2 cellular contexts compared by ENCODE assay signal in the genomic region with DNA sequence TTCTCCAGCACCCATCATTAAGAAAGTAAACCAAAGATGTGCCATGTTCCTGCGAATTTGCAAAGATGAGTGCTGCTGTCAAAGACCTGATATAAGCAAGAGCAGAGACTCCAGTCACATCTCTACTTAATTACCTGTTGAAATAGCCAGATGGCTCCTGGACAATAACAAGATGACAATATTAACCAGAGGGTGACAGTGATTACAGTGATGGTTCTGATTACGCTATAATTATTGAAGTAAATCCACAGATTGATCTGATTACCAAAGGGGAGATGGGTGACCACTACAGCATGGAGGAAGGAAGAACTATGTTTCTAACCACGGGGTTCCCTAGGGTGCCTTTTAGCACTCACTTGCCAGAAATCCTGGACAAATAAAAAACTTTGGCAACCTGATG.
TF ChIP-seq lines count a peak whose summit lies in the region.

No MANE protein-coding gene starts in this region.

TF ChIP-seq in HCT116, 20 proteins besides CTCF, POLR2A, EP300 and RAD21:
- TF ChIP-seq ZNF274 (IDR thresholded peaks at IDR 0.05; ENCODE audit: low read depth, low read length): no peak
- TF ChIP-seq, protein P1, sequence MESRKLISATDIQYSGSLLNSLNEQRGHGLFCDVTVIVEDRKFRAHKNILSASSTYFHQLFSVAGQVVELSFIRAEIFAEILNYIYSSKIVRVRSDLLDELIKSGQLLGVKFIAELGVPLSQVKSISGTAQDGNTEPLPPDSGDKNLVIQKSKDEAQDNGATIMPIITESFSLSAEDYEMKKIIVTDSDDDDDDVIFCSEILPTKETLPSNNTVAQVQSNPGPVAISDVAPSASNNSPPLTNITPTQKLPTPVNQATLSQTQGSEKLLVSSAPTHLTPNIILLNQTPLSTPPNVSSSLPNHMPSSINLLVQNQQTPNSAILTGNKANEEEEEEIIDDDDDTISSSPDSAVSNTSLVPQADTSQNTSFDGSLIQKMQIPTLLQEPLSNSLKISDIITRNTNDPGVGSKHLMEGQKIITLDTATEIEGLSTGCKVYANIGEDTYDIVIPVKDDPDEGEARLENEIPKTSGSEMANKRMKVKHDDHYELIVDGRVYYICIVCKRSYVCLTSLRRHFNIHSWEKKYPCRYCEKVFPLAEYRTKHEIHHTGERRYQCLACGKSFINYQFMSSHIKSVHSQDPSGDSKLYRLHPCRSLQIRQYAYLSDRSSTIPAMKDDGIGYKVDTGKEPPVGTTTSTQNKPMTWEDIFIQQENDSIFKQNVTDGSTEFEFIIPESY (IDR thresholded peaks at IDR 0.05; ENCODE audit: extremely low read depth, insufficient replicate concordance, low read length): no peak
- TF ChIP-seq, protein P2, sequence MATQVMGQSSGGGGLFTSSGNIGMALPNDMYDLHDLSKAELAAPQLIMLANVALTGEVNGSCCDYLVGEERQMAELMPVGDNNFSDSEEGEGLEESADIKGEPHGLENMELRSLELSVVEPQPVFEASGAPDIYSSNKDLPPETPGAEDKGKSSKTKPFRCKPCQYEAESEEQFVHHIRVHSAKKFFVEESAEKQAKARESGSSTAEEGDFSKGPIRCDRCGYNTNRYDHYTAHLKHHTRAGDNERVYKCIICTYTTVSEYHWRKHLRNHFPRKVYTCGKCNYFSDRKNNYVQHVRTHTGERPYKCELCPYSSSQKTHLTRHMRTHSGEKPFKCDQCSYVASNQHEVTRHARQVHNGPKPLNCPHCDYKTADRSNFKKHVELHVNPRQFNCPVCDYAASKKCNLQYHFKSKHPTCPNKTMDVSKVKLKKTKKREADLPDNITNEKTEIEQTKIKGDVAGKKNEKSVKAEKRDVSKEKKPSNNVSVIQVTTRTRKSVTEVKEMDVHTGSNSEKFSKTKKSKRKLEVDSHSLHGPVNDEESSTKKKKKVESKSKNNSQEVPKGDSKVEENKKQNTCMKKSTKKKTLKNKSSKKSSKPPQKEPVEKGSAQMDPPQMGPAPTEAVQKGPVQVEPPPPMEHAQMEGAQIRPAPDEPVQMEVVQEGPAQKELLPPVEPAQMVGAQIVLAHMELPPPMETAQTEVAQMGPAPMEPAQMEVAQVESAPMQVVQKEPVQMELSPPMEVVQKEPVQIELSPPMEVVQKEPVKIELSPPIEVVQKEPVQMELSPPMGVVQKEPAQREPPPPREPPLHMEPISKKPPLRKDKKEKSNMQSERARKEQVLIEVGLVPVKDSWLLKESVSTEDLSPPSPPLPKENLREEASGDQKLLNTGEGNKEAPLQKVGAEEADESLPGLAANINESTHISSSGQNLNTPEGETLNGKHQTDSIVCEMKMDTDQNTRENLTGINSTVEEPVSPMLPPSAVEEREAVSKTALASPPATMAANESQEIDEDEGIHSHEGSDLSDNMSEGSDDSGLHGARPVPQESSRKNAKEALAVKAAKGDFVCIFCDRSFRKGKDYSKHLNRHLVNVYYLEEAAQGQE (IDR thresholded peaks at IDR 0.05; ENCODE audit: low read depth): no peak
- no peak for TF ChIP-seq EZH2phosphoT487 (IDR thresholded peaks at IDR 0.05; ENCODE audit: borderline replicate concordance)
- TF ChIP-seq YY1 (IDR thresholded peaks at IDR 0.05; ENCODE audit: extremely low read depth, insufficient replicate concordance, low read depth, low read length): no peak
- TF ChIP-seq JUND (IDR thresholded peaks at IDR 0.05): no peak
- no peak for TF ChIP-seq ZFX (IDR thresholded peaks at IDR 0.05)
- no peak for TF ChIP-seq CEBPB (IDR thresholded peaks at IDR 0.05; ENCODE audit: low read depth)

TF ChIP-seq in K562, 482 proteins besides CTCF, POLR2A, EP300 and RAD21:
- no peak for TF ChIP-seq NCOA2 (IDR thresholded peaks at IDR 0.05; ENCODE audit: partially characterized antibody in 2 of 2)
- no peak for TF ChIP-seq HMGN3 (IDR thresholded peaks at IDR 0.05; ENCODE audit: borderline replicate concordance, extremely low read depth, insufficient read length, low read depth, low read length)
- TF ChIP-seq NRF1 (conservative IDR thresholded peaks at IDR 0.05 in 1 of 2, IDR thresholded peaks at IDR 0.05 in 1 of 2): no peak
- no peak for TF ChIP-seq TBL1XR1 (IDR thresholded peaks at IDR 0.05; ENCODE audit: low read length in 2 of 2)
- TF ChIP-seq ZNF699 (CRISPR knock-in tag; IDR thresholded peaks at IDR 0.05; ENCODE audit: insufficient replicate concordance): no peak
- no peak for TF ChIP-seq HDAC3 (IDR thresholded peaks at IDR 0.05; ENCODE audit: borderline replicate concordance, partially characterized antibody)
- TF ChIP-seq, protein P3, sequence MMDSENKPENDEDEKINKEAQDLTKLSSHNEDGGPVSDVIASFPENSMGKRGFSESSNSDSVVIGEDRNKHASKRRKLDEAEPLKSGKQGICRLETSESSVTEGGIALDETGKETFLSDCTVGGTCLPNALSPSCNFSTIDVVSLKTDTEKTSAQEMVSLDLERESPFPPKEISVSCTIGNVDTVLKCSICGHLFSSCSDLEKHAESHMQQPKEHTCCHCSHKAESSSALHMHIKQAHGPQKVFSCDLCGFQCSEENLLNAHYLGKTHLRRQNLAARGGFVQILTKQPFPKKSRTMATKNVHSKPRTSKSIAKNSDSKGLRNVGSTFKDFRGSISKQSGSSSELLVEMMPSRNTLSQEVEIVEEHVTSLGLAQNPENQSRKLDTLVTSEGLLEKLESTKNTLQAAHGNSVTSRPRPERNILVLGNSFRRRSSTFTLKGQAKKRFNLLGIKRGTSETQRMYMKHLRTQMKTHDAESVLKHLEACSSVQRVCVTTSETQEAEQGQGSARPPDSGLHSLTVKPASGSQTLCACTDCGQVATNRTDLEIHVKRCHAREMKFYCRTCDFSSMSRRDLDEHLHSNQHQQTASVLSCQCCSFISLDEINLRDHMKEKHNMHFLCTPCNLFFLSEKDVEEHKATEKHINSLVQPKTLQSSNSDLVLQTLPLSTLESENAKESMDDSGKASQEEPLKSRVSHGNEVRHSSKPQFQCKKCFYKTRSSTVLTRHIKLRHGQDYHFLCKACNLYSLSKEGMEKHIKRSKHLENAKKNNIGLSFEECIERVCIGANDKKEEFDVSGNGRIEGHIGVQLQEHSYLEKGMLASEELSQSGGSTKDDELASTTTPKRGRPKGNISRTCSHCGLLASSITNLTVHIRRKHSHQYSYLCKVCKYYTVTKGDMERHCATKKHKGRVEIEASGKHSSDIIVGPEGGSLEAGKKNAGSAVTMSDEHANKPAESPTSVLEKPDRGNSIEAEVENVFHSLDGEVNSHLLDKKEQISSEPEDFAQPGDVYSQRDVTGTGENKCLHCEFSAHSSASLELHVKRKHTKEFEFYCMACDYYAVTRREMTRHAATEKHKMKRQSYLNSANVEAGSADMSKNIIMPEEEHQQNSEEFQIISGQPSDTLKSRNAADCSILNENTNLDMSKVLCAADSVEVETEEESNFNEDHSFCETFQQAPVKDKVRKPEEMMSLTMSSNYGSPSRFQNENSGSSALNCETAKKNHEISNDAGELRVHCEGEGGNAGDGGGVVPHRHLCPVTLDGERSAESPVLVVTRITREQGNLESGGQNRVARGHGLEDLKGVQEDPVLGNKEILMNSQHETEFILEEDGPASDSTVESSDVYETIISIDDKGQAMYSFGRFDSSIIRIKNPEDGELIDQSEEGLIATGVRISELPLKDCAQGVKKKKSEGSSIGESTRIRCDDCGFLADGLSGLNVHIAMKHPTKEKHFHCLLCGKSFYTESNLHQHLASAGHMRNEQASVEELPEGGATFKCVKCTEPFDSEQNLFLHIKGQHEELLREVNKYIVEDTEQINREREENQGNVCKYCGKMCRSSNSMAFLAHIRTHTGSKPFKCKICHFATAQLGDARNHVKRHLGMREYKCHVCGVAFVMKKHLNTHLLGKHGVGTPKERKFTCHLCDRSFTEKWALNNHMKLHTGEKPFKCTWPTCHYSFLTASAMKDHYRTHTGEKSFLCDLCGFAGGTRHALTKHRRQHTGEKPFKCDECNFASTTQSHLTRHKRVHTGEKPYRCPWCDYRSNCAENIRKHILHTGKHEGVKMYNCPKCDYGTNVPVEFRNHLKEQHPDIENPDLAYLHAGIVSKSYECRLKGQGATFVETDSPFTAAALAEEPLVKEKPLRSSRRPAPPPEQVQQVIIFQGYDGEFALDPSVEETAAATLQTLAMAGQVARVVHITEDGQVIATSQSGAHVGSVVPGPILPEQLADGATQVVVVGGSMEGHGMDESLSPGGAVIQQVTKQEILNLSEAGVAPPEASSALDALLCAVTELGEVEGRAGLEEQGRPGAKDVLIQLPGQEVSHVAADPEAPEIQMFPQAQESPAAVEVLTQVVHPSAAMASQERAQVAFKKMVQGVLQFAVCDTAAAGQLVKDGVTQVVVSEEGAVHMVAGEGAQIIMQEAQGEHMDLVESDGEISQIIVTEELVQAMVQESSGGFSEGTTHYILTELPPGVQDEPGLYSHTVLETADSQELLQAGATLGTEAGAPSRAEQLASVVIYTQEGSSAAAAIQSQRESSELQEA (IDR thresholded peaks at IDR 0.05; ENCODE audit: low read depth): no peak
- TF ChIP-seq ETV1 (tag; conservative IDR thresholded peaks at IDR 0.05; ENCODE audit: low read depth): no peak
- TF ChIP-seq RFX7 (CRISPR knock-in tag; IDR thresholded peaks at IDR 0.05): no peak
- TF ChIP-seq ZZZ3 (IDR thresholded peaks at IDR 0.05): no peak
- TF ChIP-seq CREM (IDR thresholded peaks at IDR 0.05; ENCODE audit: low read depth): no peak
- no peak for TF ChIP-seq LCOR (CRISPR knock-in tag; IDR thresholded peaks at IDR 0.05)
- no peak for TF ChIP-seq CBX3 (IDR thresholded peaks at IDR 0.05; ENCODE audit: borderline replicate concordance in 1 of 2, low read length in 2 of 2)
- TF ChIP-seq KLF13 (tag; IDR thresholded peaks at IDR 0.05; ENCODE audit: borderline replicate concordance, low read depth): no peak
- TF ChIP-seq C11orf30 (IDR thresholded peaks at IDR 0.05; ENCODE audit: low read depth): no peak
- TF ChIP-seq, protein P4, sequence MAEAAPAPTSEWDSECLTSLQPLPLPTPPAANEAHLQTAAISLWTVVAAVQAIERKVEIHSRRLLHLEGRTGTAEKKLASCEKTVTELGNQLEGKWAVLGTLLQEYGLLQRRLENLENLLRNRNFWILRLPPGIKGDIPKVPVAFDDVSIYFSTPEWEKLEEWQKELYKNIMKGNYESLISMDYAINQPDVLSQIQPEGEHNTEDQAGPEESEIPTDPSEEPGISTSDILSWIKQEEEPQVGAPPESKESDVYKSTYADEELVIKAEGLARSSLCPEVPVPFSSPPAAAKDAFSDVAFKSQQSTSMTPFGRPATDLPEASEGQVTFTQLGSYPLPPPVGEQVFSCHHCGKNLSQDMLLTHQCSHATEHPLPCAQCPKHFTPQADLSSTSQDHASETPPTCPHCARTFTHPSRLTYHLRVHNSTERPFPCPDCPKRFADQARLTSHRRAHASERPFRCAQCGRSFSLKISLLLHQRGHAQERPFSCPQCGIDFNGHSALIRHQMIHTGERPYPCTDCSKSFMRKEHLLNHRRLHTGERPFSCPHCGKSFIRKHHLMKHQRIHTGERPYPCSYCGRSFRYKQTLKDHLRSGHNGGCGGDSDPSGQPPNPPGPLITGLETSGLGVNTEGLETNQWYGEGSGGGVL (CRISPR knock-in tag; IDR thresholded peaks at IDR 0.05): no peak
